Comparison of ENCODE assay signal across 1 cellular context in the genomic region with DNA sequence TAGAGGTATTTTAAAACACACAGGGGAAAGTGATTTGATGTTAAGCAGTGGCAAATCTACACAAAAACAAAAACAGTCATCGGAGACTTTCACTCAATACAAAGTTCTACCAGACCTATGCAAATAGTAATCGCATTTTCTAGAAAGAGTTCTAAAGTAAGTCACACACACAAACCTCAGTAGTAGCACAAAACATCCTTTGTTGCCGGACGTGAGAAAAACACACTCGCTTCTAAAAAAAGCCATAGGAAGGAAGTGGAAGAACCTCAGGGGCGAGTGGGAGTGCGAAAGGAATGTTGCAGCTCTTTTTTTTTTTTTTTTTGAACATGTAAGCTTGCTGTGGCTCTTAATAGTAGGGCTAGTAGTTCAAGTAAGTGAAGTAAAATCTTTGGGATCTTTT.
A peak's percentile ranks its signal among the peaks of the same experiment; 100 is the strongest.
TF ChIP-seq lines count a peak whose summit lies in the region.

No MANE protein-coding gene starts in this region.

TF ChIP-seq in GM12878, 131 proteins besides CTCF, POLR2A, EP300 and RAD21 (continued from another document):
- TF ChIP-seq MEF2A (IDR thresholded peaks at IDR 0.05; ENCODE audit: insufficient read depth, low read depth, low read length) (peak; percentile 90), ATF7 (IDR thresholded peaks at IDR 0.05; ENCODE audit: low read depth) (peak; percentile 57), BCL11A (IDR thresholded peaks at IDR 0.05; ENCODE audit: low read depth, low read length) (no peak), CREM (IDR thresholded peaks at IDR 0.05; ENCODE audit: low read depth) (peak; percentile 27; the same call in 1 of the 2 replicates), SRF (IDR thresholded peaks at IDR 0.05; ENCODE audit: low read depth in 2 of 2, low read length in 2 of 2) (no peak), SMAD5 (IDR thresholded peaks at IDR 0.05; ENCODE audit: low read depth) (no peak), IRF4 (IDR thresholded peaks at IDR 0.05; ENCODE audit: low read depth, low read length) (peak; percentile 20; the same call in 1 of the 2 replicates), IKZF2 (IDR thresholded peaks at IDR 0.05) (peak; percentile 97 to 98), RUNX3 (IDR thresholded peaks at IDR 0.05; ENCODE audit: low read length) (peak; percentile 87), ESRRA (IDR thresholded peaks at IDR 0.05; ENCODE audit: low read length) (no peak), SPI1 (IDR thresholded peaks at IDR 0.05; ENCODE audit: borderline replicate concordance, insufficient read depth, low read depth, low read length) (peak; percentile 63), ZNF384 (IDR thresholded peaks at IDR 0.05; ENCODE audit: borderline replicate concordance, low read depth, low read length) (peak; percentile 96), HDAC2 (IDR thresholded peaks at IDR 0.05) (no peak), CREB1 (IDR thresholded peaks at IDR 0.05; ENCODE audit: low read depth) (0 out of 2 replicates have a peak, but pooled peaks have one; percentile 13), NFIC (IDR thresholded peaks at IDR 0.05; ENCODE audit: low read depth, low read length) (peak; percentile 88), BHLHE40 (IDR thresholded peaks at IDR 0.05; ENCODE audit: borderline replicate concordance in 1 of 2, low read depth in 2 of 2, low read length in 1 of 2) (peak; percentile 21 to 74; a peak in 3 of 4 replicates), ZNF274 (IDR thresholded peaks at IDR 0.05; ENCODE audit: insufficient read depth, insufficient read length) (no peak), IKZF1 (conservative IDR thresholded peaks at IDR 0.05) (peak; percentile 89), GABPA (IDR thresholded peaks at IDR 0.05; ENCODE audit: low read depth) (peak; percentile 41; the same call in 1 of the 2 replicates), MEF2B (IDR thresholded peaks at IDR 0.05; ENCODE audit: partially characterized antibody, poor library complexity, severe bottlenecking) (peak; percentile 85), SMC3 (IDR thresholded peaks at IDR 0.05; ENCODE audit: borderline replicate concordance, low read length) (0 out of 2 replicates have a peak, but pooled peaks have one; percentile 18)
- TF ChIP-seq, protein P1, sequence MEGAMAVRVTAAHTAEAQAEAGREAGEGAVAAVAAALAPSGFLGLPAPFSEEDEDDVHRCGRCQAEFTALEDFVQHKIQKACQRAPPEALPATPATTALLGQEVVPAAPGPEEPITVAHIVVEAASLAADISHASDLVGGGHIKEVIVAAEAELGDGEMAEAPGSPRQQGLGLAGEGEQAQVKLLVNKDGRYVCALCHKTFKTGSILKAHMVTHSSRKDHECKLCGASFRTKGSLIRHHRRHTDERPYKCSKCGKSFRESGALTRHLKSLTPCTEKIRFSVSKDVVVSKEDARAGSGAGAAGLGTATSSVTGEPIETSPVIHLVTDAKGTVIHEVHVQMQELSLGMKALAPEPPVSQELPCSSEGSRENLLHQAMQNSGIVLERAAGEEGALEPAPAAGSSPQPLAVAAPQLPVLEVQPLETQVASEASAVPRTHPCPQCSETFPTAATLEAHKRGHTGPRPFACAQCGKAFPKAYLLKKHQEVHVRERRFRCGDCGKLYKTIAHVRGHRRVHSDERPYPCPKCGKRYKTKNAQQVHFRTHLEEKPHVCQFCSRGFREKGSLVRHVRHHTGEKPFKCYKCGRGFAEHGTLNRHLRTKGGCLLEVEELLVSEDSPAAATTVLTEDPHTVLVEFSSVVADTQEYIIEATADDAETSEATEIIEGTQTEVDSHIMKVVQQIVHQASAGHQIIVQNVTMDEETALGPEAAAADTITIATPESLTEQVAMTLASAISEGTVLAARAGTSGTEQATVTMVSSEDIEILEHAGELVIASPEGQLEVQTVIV (IDR thresholded peaks at IDR 0.05; ENCODE audit: borderline replicate concordance, partially characterized antibody): no peak
- TF ChIP-seq, protein P2, sequence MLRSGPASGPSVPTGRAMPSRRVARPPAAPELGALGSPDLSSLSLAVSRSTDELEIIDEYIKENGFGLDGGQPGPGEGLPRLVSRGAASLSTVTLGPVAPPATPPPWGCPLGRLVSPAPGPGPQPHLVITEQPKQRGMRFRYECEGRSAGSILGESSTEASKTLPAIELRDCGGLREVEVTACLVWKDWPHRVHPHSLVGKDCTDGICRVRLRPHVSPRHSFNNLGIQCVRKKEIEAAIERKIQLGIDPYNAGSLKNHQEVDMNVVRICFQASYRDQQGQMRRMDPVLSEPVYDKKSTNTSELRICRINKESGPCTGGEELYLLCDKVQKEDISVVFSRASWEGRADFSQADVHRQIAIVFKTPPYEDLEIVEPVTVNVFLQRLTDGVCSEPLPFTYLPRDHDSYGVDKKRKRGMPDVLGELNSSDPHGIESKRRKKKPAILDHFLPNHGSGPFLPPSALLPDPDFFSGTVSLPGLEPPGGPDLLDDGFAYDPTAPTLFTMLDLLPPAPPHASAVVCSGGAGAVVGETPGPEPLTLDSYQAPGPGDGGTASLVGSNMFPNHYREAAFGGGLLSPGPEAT (IDR thresholded peaks at IDR 0.05; ENCODE audit: low read depth): peak; percentile 93
- TF ChIP-seq, protein P3, sequence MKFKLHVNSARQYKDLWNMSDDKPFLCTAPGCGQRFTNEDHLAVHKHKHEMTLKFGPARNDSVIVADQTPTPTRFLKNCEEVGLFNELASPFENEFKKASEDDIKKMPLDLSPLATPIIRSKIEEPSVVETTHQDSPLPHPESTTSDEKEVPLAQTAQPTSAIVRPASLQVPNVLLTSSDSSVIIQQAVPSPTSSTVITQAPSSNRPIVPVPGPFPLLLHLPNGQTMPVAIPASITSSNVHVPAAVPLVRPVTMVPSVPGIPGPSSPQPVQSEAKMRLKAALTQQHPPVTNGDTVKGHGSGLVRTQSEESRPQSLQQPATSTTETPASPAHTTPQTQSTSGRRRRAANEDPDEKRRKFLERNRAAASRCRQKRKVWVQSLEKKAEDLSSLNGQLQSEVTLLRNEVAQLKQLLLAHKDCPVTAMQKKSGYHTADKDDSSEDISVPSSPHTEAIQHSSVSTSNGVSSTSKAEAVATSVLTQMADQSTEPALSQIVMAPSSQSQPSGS (IDR thresholded peaks at IDR 0.05; ENCODE audit: low read length): peak; percentile 70
- TF ChIP-seq, protein P4, sequence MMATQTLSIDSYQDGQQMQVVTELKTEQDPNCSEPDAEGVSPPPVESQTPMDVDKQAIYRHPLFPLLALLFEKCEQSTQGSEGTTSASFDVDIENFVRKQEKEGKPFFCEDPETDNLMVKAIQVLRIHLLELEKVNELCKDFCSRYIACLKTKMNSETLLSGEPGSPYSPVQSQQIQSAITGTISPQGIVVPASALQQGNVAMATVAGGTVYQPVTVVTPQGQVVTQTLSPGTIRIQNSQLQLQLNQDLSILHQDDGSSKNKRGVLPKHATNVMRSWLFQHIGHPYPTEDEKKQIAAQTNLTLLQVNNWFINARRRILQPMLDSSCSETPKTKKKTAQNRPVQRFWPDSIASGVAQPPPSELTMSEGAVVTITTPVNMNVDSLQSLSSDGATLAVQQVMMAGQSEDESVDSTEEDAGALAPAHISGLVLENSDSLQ (IDR thresholded peaks at IDR 0.05): peak; percentile 26; the same call in 1 of the 2 replicates
- TF ChIP-seq, protein P5, sequence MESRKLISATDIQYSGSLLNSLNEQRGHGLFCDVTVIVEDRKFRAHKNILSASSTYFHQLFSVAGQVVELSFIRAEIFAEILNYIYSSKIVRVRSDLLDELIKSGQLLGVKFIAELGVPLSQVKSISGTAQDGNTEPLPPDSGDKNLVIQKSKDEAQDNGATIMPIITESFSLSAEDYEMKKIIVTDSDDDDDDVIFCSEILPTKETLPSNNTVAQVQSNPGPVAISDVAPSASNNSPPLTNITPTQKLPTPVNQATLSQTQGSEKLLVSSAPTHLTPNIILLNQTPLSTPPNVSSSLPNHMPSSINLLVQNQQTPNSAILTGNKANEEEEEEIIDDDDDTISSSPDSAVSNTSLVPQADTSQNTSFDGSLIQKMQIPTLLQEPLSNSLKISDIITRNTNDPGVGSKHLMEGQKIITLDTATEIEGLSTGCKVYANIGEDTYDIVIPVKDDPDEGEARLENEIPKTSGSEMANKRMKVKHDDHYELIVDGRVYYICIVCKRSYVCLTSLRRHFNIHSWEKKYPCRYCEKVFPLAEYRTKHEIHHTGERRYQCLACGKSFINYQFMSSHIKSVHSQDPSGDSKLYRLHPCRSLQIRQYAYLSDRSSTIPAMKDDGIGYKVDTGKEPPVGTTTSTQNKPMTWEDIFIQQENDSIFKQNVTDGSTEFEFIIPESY (IDR thresholded peaks at IDR 0.05): no peak
- TF ChIP-seq, protein P6, sequence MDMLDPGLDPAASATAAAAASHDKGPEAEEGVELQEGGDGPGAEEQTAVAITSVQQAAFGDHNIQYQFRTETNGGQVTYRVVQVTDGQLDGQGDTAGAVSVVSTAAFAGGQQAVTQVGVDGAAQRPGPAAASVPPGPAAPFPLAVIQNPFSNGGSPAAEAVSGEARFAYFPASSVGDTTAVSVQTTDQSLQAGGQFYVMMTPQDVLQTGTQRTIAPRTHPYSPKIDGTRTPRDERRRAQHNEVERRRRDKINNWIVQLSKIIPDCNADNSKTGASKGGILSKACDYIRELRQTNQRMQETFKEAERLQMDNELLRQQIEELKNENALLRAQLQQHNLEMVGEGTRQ (IDR thresholded peaks at IDR 0.05; ENCODE audit: borderline replicate concordance, low read depth, low read length): no peak; the same call in 1 of the 2 replicates
TF ChIP-seq in GM12878: peak in this region for 37.
